1 cellular context compared by ENCODE assay signal in the genomic region with DNA sequence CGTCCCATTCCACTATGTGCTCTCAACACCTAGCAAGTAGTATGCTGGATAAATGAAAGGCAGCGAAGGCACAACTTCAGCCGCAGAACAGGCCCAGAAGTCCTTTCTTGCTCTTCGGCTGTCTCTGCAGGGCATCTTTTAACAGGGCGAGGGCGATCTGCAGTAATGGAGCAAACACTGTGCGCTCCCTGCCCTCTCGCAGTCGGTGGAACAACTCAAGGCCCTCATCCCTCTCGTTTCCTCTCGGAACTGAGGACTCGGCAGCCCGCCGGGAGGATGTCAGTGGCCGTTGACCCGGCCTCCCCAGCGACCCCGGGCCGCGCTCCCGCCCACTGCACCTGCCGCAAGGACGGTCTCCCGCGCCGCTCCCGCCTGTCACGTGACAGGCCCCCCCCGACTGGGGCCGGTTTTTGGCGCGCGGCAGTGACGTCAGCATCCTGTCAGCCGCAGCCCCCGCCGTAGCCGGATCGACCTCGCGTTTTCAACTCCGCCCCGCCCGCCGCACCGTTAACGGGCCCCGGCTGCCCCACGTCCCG.
TF ChIP-seq lines count a peak whose summit lies in the region.

No MANE protein-coding gene starts in this region.

TF ChIP-seq in HEK293, 187 proteins besides CTCF, POLR2A, EP300 and RAD21 (continued from another document):
- TF ChIP-seq, protein P1, sequence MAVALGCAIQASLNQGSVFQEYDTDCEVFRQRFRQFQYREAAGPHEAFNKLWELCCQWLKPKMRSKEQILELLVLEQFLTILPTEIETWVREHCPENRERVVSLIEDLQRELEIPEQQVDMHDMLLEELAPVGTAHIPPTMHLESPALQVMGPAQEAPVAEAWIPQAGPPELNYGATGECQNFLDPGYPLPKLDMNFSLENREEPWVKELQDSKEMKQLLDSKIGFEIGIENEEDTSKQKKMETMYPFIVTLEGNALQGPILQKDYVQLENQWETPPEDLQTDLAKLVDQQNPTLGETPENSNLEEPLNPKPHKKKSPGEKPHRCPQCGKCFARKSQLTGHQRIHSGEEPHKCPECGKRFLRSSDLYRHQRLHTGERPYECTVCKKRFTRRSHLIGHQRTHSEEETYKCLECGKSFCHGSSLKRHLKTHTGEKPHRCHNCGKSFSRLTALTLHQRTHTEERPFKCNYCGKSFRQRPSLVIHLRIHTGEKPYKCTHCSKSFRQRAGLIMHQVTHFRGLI (tag by site-specific recombination; IDR thresholded peaks at IDR 0.05) = no peak
- TF ChIP-seq, protein P2, sequence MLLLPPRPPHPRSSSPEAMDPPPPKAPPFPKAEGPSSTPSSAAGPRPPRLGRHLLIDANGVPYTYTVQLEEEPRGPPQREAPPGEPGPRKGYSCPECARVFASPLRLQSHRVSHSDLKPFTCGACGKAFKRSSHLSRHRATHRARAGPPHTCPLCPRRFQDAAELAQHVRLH (tag by site-specific recombination; IDR thresholded peaks at IDR 0.05) = no peak
- TF ChIP-seq ZNF335 (tag by site-specific recombination; conservative IDR thresholded peaks at IDR 0.05) (no peak; the same call in 1 of the 2 replicates), ZNF2 (tag by site-specific recombination; IDR thresholded peaks at IDR 0.05) (no peak), KLF9 (tag by site-specific recombination; IDR thresholded peaks at IDR 0.05; ENCODE audit: low read depth) (peak; percentile 66), ZXDB (tag by site-specific recombination; IDR thresholded peaks at IDR 0.05) (peak; percentile 64), ZBTB17 (tag by site-specific recombination; IDR thresholded peaks at IDR 0.05) (no peak), ZIC2 (tag by site-specific recombination; IDR thresholded peaks at IDR 0.05) (peak; percentile 55), ZNF391 (tag by site-specific recombination; IDR thresholded peaks at IDR 0.05; ENCODE audit: borderline replicate concordance, low read depth) (0 out of 2 replicates have a peak, but pooled peaks have one; percentile 25), ZNF596 (tag by site-specific recombination; IDR thresholded peaks at IDR 0.05) (no peak), ZNF621 (tag by site-specific recombination; IDR thresholded peaks at IDR 0.05) (no peak), OVOL3 (tag by site-specific recombination; IDR thresholded peaks at IDR 0.05) (no peak), GLI2 (tag by site-specific recombination; IDR thresholded peaks at IDR 0.05; ENCODE audit: borderline replicate concordance, low read depth) (no peak), ZNF561 (tag by site-specific recombination; IDR thresholded peaks at IDR 0.05; ENCODE audit: borderline replicate concordance) (no peak), ZNF214 (tag by site-specific recombination; IDR thresholded peaks at IDR 0.05; ENCODE audit: borderline replicate concordance) (no peak), ZNF433 (tag by site-specific recombination; IDR thresholded peaks at IDR 0.05; ENCODE audit: low read depth) (no peak), ZNF473 (tag by site-specific recombination; IDR thresholded peaks at IDR 0.05) (no peak), ZNF175 (tag by site-specific recombination; IDR thresholded peaks at IDR 0.05) (no peak), ZNF341 (tag by site-specific recombination; IDR thresholded peaks at IDR 0.05; ENCODE audit: low read depth) (peak; percentile 30; the same call in 1 of the 2 replicates), YY2 (tag by site-specific recombination; IDR thresholded peaks at IDR 0.05) (no peak)
- TF ChIP-seq, protein P3, sequence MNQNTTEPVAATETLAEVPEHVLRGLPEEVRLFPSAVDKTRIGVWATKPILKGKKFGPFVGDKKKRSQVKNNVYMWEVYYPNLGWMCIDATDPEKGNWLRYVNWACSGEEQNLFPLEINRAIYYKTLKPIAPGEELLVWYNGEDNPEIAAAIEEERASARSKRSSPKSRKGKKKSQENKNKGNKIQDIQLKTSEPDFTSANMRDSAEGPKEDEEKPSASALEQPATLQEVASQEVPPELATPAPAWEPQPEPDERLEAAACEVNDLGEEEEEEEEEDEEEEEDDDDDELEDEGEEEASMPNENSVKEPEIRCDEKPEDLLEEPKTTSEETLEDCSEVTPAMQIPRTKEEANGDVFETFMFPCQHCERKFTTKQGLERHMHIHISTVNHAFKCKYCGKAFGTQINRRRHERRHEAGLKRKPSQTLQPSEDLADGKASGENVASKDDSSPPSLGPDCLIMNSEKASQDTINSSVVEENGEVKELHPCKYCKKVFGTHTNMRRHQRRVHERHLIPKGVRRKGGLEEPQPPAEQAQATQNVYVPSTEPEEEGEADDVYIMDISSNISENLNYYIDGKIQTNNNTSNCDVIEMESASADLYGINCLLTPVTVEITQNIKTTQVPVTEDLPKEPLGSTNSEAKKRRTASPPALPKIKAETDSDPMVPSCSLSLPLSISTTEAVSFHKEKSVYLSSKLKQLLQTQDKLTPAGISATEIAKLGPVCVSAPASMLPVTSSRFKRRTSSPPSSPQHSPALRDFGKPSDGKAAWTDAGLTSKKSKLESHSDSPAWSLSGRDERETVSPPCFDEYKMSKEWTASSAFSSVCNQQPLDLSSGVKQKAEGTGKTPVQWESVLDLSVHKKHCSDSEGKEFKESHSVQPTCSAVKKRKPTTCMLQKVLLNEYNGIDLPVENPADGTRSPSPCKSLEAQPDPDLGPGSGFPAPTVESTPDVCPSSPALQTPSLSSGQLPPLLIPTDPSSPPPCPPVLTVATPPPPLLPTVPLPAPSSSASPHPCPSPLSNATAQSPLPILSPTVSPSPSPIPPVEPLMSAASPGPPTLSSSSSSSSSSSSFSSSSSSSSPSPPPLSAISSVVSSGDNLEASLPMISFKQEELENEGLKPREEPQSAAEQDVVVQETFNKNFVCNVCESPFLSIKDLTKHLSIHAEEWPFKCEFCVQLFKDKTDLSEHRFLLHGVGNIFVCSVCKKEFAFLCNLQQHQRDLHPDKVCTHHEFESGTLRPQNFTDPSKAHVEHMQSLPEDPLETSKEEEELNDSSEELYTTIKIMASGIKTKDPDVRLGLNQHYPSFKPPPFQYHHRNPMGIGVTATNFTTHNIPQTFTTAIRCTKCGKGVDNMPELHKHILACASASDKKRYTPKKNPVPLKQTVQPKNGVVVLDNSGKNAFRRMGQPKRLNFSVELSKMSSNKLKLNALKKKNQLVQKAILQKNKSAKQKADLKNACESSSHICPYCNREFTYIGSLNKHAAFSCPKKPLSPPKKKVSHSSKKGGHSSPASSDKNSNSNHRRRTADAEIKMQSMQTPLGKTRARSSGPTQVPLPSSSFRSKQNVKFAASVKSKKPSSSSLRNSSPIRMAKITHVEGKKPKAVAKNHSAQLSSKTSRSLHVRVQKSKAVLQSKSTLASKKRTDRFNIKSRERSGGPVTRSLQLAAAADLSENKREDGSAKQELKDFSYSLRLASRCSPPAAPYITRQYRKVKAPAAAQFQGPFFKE (tag by site-specific recombination; IDR thresholded peaks at IDR 0.05; ENCODE audit: borderline replicate concordance) = no peak
- TF ChIP-seq, protein P4, sequence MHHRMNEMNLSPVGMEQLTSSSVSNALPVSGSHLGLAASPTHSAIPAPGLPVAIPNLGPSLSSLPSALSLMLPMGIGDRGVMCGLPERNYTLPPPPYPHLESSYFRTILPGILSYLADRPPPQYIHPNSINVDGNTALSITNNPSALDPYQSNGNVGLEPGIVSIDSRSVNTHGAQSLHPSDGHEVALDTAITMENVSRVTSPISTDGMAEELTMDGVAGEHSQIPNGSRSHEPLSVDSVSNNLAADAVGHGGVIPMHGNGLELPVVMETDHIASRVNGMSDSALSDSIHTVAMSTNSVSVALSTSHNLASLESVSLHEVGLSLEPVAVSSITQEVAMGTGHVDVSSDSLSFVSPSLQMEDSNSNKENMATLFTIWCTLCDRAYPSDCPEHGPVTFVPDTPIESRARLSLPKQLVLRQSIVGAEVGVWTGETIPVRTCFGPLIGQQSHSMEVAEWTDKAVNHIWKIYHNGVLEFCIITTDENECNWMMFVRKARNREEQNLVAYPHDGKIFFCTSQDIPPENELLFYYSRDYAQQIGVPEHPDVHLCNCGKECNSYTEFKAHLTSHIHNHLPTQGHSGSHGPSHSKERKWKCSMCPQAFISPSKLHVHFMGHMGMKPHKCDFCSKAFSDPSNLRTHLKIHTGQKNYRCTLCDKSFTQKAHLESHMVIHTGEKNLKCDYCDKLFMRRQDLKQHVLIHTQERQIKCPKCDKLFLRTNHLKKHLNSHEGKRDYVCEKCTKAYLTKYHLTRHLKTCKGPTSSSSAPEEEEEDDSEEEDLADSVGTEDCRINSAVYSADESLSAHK (tag by site-specific recombination; IDR thresholded peaks at IDR 0.05) = no peak
- TF ChIP-seq, protein P5, sequence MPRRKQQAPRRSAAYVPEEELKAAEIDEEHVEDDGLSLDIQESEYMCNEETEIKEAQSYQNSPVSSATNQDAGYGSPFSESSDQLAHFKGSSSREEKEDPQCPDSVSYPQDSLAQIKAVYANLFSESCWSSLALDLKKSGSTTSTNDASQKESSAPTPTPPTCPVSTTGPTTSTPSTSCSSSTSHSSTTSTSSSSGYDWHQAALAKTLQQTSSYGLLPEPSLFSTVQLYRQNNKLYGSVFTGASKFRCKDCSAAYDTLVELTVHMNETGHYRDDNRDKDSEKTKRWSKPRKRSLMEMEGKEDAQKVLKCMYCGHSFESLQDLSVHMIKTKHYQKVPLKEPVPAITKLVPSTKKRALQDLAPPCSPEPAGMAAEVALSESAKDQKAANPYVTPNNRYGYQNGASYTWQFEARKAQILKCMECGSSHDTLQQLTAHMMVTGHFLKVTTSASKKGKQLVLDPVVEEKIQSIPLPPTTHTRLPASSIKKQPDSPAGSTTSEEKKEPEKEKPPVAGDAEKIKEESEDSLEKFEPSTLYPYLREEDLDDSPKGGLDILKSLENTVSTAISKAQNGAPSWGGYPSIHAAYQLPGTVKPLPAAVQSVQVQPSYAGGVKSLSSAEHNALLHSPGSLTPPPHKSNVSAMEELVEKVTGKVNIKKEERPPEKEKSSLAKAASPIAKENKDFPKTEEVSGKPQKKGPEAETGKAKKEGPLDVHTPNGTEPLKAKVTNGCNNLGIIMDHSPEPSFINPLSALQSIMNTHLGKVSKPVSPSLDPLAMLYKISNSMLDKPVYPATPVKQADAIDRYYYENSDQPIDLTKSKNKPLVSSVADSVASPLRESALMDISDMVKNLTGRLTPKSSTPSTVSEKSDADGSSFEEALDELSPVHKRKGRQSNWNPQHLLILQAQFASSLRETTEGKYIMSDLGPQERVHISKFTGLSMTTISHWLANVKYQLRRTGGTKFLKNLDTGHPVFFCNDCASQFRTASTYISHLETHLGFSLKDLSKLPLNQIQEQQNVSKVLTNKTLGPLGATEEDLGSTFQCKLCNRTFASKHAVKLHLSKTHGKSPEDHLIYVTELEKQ (tag by site-specific recombination; IDR thresholded peaks at IDR 0.05; ENCODE audit: borderline replicate concordance) = peak; percentile 45; the same call in 1 of the 2 replicates
- TF ChIP-seq, protein P6, sequence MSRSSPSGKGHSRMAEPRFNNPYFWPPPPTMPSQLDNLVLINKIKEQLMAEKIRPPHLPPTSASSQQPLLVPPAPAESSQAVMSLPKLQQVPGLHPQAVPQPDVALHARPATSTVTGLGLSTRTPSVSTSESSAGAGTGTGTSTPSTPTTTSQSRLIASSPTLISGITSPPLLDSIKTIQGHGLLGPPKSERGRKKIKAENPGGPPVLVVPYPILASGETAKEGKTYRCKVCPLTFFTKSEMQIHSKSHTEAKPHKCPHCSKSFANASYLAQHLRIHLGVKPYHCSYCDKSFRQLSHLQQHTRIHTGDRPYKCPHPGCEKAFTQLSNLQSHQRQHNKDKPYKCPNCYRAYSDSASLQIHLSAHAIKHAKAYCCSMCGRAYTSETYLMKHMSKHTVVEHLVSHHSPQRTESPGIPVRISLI (tag by site-specific recombination; IDR thresholded peaks at IDR 0.05) = no peak
- TF ChIP-seq, protein P7, sequence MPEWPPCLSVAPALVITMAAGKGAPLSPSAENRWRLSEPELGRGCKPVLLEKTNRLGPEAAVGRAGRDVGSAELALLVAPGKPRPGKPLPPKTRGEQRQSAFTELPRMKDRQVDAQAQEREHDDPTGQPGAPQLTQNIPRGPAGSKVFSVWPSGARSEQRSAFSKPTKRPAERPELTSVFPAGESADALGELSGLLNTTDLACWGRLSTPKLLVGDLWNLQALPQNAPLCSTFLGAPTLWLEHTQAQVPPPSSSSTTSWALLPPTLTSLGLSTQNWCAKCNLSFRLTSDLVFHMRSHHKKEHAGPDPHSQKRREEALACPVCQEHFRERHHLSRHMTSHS (tag by site-specific recombination; IDR thresholded peaks at IDR 0.05) = no peak
